ENCODE assay signal across 4 cellular contexts in the genomic region with DNA sequence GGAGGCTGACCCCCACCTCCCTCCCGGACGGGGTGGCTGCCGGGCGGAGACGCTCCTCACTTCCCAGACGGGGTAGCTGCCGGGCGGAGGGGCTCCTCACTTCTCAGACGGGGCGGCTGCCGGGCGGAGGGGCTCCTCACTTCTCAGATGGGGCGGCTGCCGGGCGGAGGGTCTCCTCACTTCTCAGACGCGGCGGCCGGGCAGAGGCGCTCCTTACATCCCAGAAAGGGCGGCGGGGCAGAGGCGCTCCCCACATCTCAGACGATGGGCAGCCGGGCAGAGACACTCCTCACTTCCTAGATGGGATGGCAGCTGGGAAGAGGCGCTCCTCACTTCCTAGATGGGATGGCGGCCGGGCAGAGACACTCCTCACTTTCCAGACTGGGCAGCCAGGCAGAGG. TPM values are rescaled to one million over a fixed set of nuclear protein-coding genes. Genes with fewer than 3 reads are reported as not detected.
"Had no signal": no experiment of that assay in that cellular context is flagged by ENCODE, and none has a peak within 500 bp of the region (broad histone marks: within the 10 kb centered on the region; RNA-seq: fewer than 3 reads in every experiment).

No MANE protein-coding gene starts in this region.

RNA-seq across cellular contexts. Expression of gene ARHGAP9, which starts 28.1 kb away (rescaled TPM):
- total RNA-seq: PC-3, PC-9, RPMI7951, SK-MEL-5 had no signal
